Comparison of ENCODE assay signal across 15 cellular contexts in the genomic region with DNA sequence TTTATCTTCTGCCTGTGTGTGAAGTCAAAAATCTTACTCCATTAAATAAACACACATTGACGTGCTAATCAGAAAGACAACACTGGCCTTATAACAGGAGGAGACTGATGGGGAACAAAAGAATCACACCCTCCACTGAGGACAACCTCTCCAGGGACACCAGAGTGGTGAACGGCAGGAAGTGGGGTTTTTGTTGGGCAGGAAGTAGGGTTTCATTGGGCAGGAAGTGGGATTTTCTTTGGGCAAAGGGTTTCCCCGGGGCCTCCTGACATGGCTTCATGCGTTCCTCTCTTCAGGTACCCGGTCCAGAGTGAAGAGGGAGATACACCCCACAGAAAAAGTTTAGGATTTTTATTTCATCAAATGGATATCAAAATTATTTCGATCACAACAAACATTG. TPM values are rescaled to one million over a fixed set of nuclear protein-coding genes. Genes with fewer than 3 reads are reported as not detected.
DNase-seq lines count a peak whose midpoint lies in the region; ATAC-seq and TF ChIP-seq lines count a peak whose summit lies in the region.
"Had no signal": no experiment of that assay in that cellular context is flagged by ENCODE, and none has a peak within 500 bp of the region (broad histone marks: within the 10 kb centered on the region; RNA-seq: fewer than 3 reads in every experiment).

No MANE protein-coding gene starts in this region.

- no peak overlapping the region for H2AFZ ChIP-seq in OCI-LY7 (ENCODE audit: low read length)

- intact Hi-C loops in CD8-positive, alpha-beta T cell (cut with DNase I, micrococcal nuclease), result no loop called here
- intact Hi-C loops in OCI-LY7 (cut with micrococcal nuclease; ENCODE audit: unreplicated experiment) (no loop called here), breast epithelium (cut with DNase I; ENCODE audit: low total_unique reads) (no loop called here)

- H3K27me3 Mint-ChIP-seq in CD8-positive, alpha-beta T cell (ENCODE audit: low read depth), result peaks cover 35% of the 10 kb centered on the region

- H3K9me3 Mint-ChIP-seq in CD8-positive, alpha-beta T cell, result peaks cover 3% of the 10 kb centered on the region

- H3K4me1 Mint-ChIP-seq in CD8-positive, alpha-beta T cell (ENCODE audit: low read depth), result peaks cover 23% of the 10 kb centered on the region

- no TSS peak for BruUV-seq in OCI-LY7 (replicated peaks; lab: Mats Ljungman, UMichigan)

- H3K27me3 ChIP-seq in CD8-positive, alpha-beta T cell (ENCODE audit: insufficient read depth, low read length), result peaks cover 13% of the 10 kb centered on the region
- peaks cover 0 to 13% of the 10 kb centered on the region in 2 donors for H3K27me3 ChIP-seq in breast epithelium

- peak overlapping the region; percentile 15 for H3K4me3 Mint-ChIP-seq in CD8-positive, alpha-beta T cell

- no peaks in the 10 kb centered on the region for H3K36me3 ChIP-seq in CD8-positive, alpha-beta T cell (ENCODE audit: insufficient read depth, low read length)
- H3K36me3 ChIP-seq in OCI-LY7 (ENCODE audit: insufficient read depth, low read length) (no peaks in the 10 kb centered on the region), breast epithelium (no peaks in the 10 kb centered on the region)

- ATAC-seq in CD8-positive, alpha-beta T cell, result no peak
- ATAC-seq in GM18502 (IDR thresholded peaks at IDR 0.05; ENCODE audit: poor library complexity, unreplicated experiment) (peak; percentile 50), HG03521 (IDR thresholded peaks at IDR 0.05; ENCODE audit: unreplicated experiment) (no peak), HG02970 (IDR thresholded peaks at IDR 0.05; ENCODE audit: low FRiP score, unreplicated experiment) (no peak), GM19035 (IDR thresholded peaks at IDR 0.05; ENCODE audit: unreplicated experiment) (no peak)

- no peak for TF ChIP-seq CTCF in CD8-positive, alpha-beta T cell (IDR thresholded peaks at IDR 0.05)
- TF ChIP-seq CTCF in OCI-LY7 (conservative IDR thresholded peaks at IDR 0.05; ENCODE audit: low read length) (no peak), breast epithelium (IDR thresholded peaks at IDR 0.05) (no peak)

- no peak for TF ChIP-seq POLR2A in breast epithelium (IDR thresholded peaks at IDR 0.05)

- DNase-seq in CD8-positive, alpha-beta T cell, result no peak
- DNase-seq in OCI-LY7 (ENCODE audit: low spot score), result peak; percentile 31
- peak; percentile 12 for DNase-seq in central memory CD4-positive, alpha-beta T cell
- DNase-seq in breast epithelium (ENCODE audit: low spot score in 2 of 2), result no peak
- DNase-seq: activated CD4-positive, alpha-beta T cell treated with anti-CD3 and anti-CD28 coated beads for 48 hours; effector CD4-positive, alpha-beta T cell; NCI-H1092; NK-92 treated with Interleukin-12 subunit alpha and Interleukin-12 subunit beta, amount 100 ng/mL, for 24 hours had no signal

- no peaks in the 10 kb centered on the region for H3K79me2 ChIP-seq in OCI-LY7 (ENCODE audit: insufficient read depth, low read depth, low read length)

- no peaks in the 10 kb centered on the region for H3K36me3 Mint-ChIP-seq in CD8-positive, alpha-beta T cell

- no peaks in the 10 kb centered on the region for H4K20me1 ChIP-seq in OCI-LY7 (ENCODE audit: insufficient read depth, low read length)

- no peak overlapping the region for H3K27ac Mint-ChIP-seq in CD8-positive, alpha-beta T cell

- no peaks in the 10 kb centered on the region for H3K9me2 ChIP-seq in OCI-LY7 (ENCODE audit: insufficient read depth, low read length)

- 0 out of 2 replicates have a peak overlapping the region, but pooled peaks have one; percentile 5 for H3K4me2 ChIP-seq in OCI-LY7 (ENCODE audit: low read length)

- no peak overlapping the region for H3K4me3 ChIP-seq in CD8-positive, alpha-beta T cell (ENCODE audit: low read depth, low read length)
- H3K4me3 ChIP-seq in OCI-LY7 (ENCODE audit: low read depth, low read length, poor library complexity, severe bottlenecking) (no peak overlapping the region), breast epithelium (no peak overlapping the region)
- H3K4me3 ChIP-seq: skin epidermis had no signal

- no peak overlapping the region for H3K27ac ChIP-seq in CD8-positive, alpha-beta T cell (ENCODE audit: low read depth, low read length)
- H3K27ac ChIP-seq in OCI-LY7 (ENCODE audit: low read depth, low read length, poor library complexity, severe bottlenecking), result no peak overlapping the region
- no peak overlapping the region for H3K27ac ChIP-seq in breast epithelium
- H3K27ac ChIP-seq: C4-2B, skin epidermis had no signal

- POLR2A ChIA-PET in CD8-positive, alpha-beta T cell (lab: Charles Lee), result no interaction called here
- POLR2A ChIA-PET in OCI-LY7 (lab: Charles Lee), result no interaction called here

- no peaks in the 10 kb centered on the region for H3K9me3 ChIP-seq in CD8-positive, alpha-beta T cell (ENCODE audit: low read length)
- H3K9me3 ChIP-seq in OCI-LY7 (ENCODE audit: low read length) (no peaks in the 10 kb centered on the region), breast epithelium (peaks cover 0 to 12% of the 10 kb centered on the region in 2 donors)

- CTCF ChIA-PET in CD8-positive, alpha-beta T cell (lab: Charles Lee), result no interaction called here
- CTCF ChIA-PET in OCI-LY7 (lab: Charles Lee; ENCODE audit: unreplicated experiment), result no interaction called here

- H3K4me1 ChIP-seq in CD8-positive, alpha-beta T cell (ENCODE audit: insufficient read depth, low read length), result peaks cover 17% of the 10 kb centered on the region
- H3K4me1 ChIP-seq in OCI-LY7 (ENCODE audit: insufficient read depth, low read length, poor library complexity, severe bottlenecking) (peaks cover 6% of the 10 kb centered on the region), breast epithelium (no peaks in the 10 kb centered on the region)

RNA-seq across cellular contexts. Expression of gene ADARB2, which starts 30.6 kb away (rescaled TPM):
- 1 to 10 TPM; 1.2 to 1.7 TPM for total RNA-seq in CD8-positive, alpha-beta T cell
- total RNA-seq in OCI-LY7 (2014; rRNA removed; shearing (Covaris generic)), result 0.03 TPM in 1 of 2 replicates, not detected in the other
- total RNA-seq in OCI-LY7 (2022), result not detected in 2 replicates
- total RNA-seq in breast epithelium, result 1 to 10 TPM in 2 of 3 donors, under 1 TPM in 1; 0.32 to 3.9 (median 2.0) TPM
- total RNA-seq: T-helper 2 cell treated with Interferon-gamma antibody and Interleukin-4, amounts not matched to agents 100 ng/mL and 5 ng/mL, for 36 hours had no signal

Comparison
In these comparisons a context has a peak if more than half of its experiments do, and no peak if none do; other contexts are left out.
1. DNase-seq: peak in OCI-LY7 (single experiment) and central memory CD4-positive, alpha-beta T cell (single experiment); none in CD8-positive, alpha-beta T cell (0 of 7) and breast epithelium (0 of 2).